8 cellular contexts compared by ENCODE assay signal in the genomic region with DNA sequence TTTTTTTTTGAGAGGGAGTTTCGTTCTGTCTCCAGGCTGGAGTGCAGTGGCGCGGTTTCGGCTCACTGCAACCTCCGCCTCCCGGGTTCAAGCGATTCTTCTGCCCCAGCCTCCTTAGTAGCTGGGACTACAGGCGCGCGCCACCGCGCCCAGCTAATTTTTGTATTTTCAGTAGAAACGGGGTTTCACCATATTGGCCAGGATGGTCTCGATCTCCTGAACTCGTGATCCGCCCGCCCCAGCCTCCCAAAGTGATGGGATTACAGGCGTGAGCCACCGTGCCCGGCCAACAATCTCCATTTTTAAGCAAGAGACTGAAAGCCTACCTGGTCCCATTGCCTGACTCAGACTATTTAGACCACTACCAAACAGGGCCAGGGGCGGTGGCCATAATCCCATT. TPM values are rescaled to one million over a fixed set of nuclear protein-coding genes. Genes with fewer than 3 reads are reported as not detected.
DNase-seq lines count a peak whose midpoint lies in the region; ATAC-seq, FAIRE-seq and TF ChIP-seq lines count a peak whose summit lies in the region.
"Not testable (repeated sequence)": the region's sequence is repeated elsewhere in the genome, so short reads cannot be mapped to it uniquely, and the experiment has no call there.

No MANE protein-coding gene starts in this region.

- H4K20me1 ChIP-seq in HCT116 (ENCODE audit: insufficient read depth); hepatocyte (ENCODE audit: insufficient read depth, poor library complexity, severe bottlenecking); smooth muscle cell (ENCODE audit: low read depth): not testable (repeated sequence)

- H3F3A ChIP-seq in smooth muscle cell (ENCODE audit: low read depth), result not testable (repeated sequence)

- intact Hi-C loops in HCT116 (cut with micrococcal nuclease); dendritic cell treated with granulocyte-macrophage colony-stimulating factor and Interleukin-4, amounts not matched to agents 40 ng/mL and 50 ng/mL, for 4 days (cut with micrococcal nuclease); natural killer cell (cut with micrococcal nuclease): not testable (repeated sequence)
- intact Hi-C loops in activated T-helper 2 cell treated with anti-CD3 and anti-CD28 coated beads, Interferon-gamma antibody, Interleukin-2, Interleukin-4, amounts not matched to agents 10 μg/mL and 5 μg/mL and 100 μg/mL, durations not matched to agents 14 hours and 24 hours and 36 hours (cut with micrococcal nuclease), result loop anchor here (5.0 kb wide), 1 partner anchor 34 kb away; no protein-coding TSS in a partner anchor

- H3K4me2 ChIP-seq in A549 (peak overlapping the region; percentile 63), HCT116 (ENCODE audit: low read length) (peak overlapping the region; percentile 85), hepatocyte (peak overlapping the region; percentile 77), smooth muscle cell (peak overlapping the region; percentile 87)

- H3K4me3 ChIP-seq in A549 (peak overlapping the region; percentile 51), HCT116 (replicated peaks in 1 of 2; ENCODE audit: low read depth in 1 of 2, low read length in 2 of 2) (peak overlapping the region; percentile 81 to 90; a peak in 3 of 4 replicates), smooth muscle cell (peak overlapping the region; percentile 72)
- H3K4me3 ChIP-seq in RWPE2 (ENCODE audit: severe bottlenecking); hepatocyte: not testable (repeated sequence)

- H3K4me1 ChIP-seq in A549, result peaks cover 12% of the 10 kb centered on the region; the same call in 2 of the 3 replicates
- peaks cover 5 to 20% of the 10 kb centered on the region in 2 experiments; a peak in 3 of 4 replicates for H3K4me1 ChIP-seq in HCT116 (ENCODE audit: control insufficient read depth in 1 of 2, insufficient read depth in 2 of 2, low read length in 2 of 2)
- peaks cover 14% of the 10 kb centered on the region for H3K4me1 ChIP-seq in RWPE2 (ENCODE audit: insufficient read depth, poor library complexity, severe bottlenecking)
- H3K4me1 ChIP-seq in hepatocyte (ENCODE audit: insufficient read depth); smooth muscle cell (ENCODE audit: low read depth): not testable (repeated sequence)

- not testable (repeated sequence) for H3K9me3 Mint-ChIP-seq in activated T-helper 2 cell treated with anti-CD3 and anti-CD28 coated beads, Interferon-gamma antibody, Interleukin-2, Interleukin-4, amounts not matched to agents 10 μg/mL and 5 μg/mL and 100 μg/mL, durations not matched to agents 14 hours and 24 hours and 36 hours; dendritic cell treated with granulocyte-macrophage colony-stimulating factor and Interleukin-4, amounts not matched to agents 40 ng/mL and 50 ng/mL, for 4 days; natural killer cell

- H3K27ac ChIP-seq in A549 (peak overlapping the region; percentile 77 to 89), RWPE2 (ENCODE audit: poor library complexity, severe bottlenecking) (peak overlapping the region; percentile 38), hepatocyte (peak overlapping the region; percentile 65)
- not testable (repeated sequence) for H3K27ac ChIP-seq in HCT116 (ENCODE audit: low read depth, low read length); smooth muscle cell (ENCODE audit: low read depth)

- not testable (repeated sequence) for H3K36me3 ChIP-seq in HCT116 (ENCODE audit: control insufficient read depth in 1 of 2, insufficient read depth in 2 of 2, low read length in 2 of 2); hepatocyte (replicated peaks; ENCODE audit: insufficient read depth, low read depth); smooth muscle cell (ENCODE audit: low read depth)
- peaks cover 26% of the 10 kb centered on the region for H3K36me3 ChIP-seq in RWPE2 (ENCODE audit: low read depth)

- H3K36me3 Mint-ChIP-seq in activated T-helper 2 cell treated with anti-CD3 and anti-CD28 coated beads, Interferon-gamma antibody, Interleukin-2, Interleukin-4, amounts not matched to agents 10 μg/mL and 5 μg/mL and 100 μg/mL, durations not matched to agents 14 hours and 24 hours and 36 hours (ENCODE audit: low read depth), result peaks cover 20% of the 10 kb centered on the region
- H3K36me3 Mint-ChIP-seq in dendritic cell treated with granulocyte-macrophage colony-stimulating factor and Interleukin-4, amounts not matched to agents 40 ng/mL and 50 ng/mL, for 4 days (ENCODE audit: low read depth), result peaks cover 13% of the 10 kb centered on the region
- H3K36me3 Mint-ChIP-seq in natural killer cell, result not testable (repeated sequence)

- BruUV-seq in HCT116 (replicated peaks; lab: Mats Ljungman, UMichigan), result not testable (repeated sequence)

- peaks cover 13% of the 10 kb centered on the region for H3K4me1 Mint-ChIP-seq in activated T-helper 2 cell treated with anti-CD3 and anti-CD28 coated beads, Interferon-gamma antibody, Interleukin-2, Interleukin-4, amounts not matched to agents 10 μg/mL and 5 μg/mL and 100 μg/mL, durations not matched to agents 14 hours and 24 hours and 36 hours (ENCODE audit: low read depth)
- H3K4me1 Mint-ChIP-seq in dendritic cell treated with granulocyte-macrophage colony-stimulating factor and Interleukin-4, amounts not matched to agents 40 ng/mL and 50 ng/mL, for 4 days (ENCODE audit: low read depth), result peaks cover 11% of the 10 kb centered on the region
- H3K4me1 Mint-ChIP-seq in natural killer cell, result not testable (repeated sequence)

- not testable (repeated sequence) for TF ChIP-seq CTCF in A549 (IDR thresholded peaks at IDR 0.05); HCT116 (IDR thresholded peaks at IDR 0.05 in 2 of 3, conservative IDR thresholded peaks at IDR 0.05 in 1 of 3; ENCODE audit: borderline replicate concordance in 1 of 3, insufficient read depth in 1 of 3, low read depth in 2 of 3, low read length in 2 of 3); RWPE2 (IDR thresholded peaks at IDR 0.05; ENCODE audit: poor library complexity, severe bottlenecking); hepatocyte (IDR thresholded peaks at IDR 0.05; ENCODE audit: poor library complexity); natural killer cell (IDR thresholded peaks at IDR 0.05); smooth muscle cell (IDR thresholded peaks at IDR 0.05; ENCODE audit: borderline replicate concordance, insufficient read depth, poor library complexity, severe bottlenecking)

- POLR2A ChIA-PET in A549 (lab: Yijun Ruan, JAX), result interaction anchor here (0.6 to 2.3 kb wide), 3 partner anchors 16 to 87 kb away, joined by 3 to 8 read pairs (median 5); a partner anchor contains a TSS
- POLR2A ChIA-PET in HCT116 (lab: Charles Lee), result interaction anchor here (0.7 to 1.0 kb wide), 4 partner anchors 16 to 348 kb away, joined by 3 to 4 read pairs (median 3); a partner anchor contains a TSS

- CTCF ChIA-PET in A549 (lab: Yijun Ruan, JAX), result interaction anchor here (1.0 kb wide), 1 partner anchor 10 kb away, joined by 3 read pairs; no protein-coding TSS in a partner anchor
- CTCF ChIA-PET in HCT116 (lab: Charles Lee), result not testable (repeated sequence)

- H3K4me3 Mint-ChIP-seq in activated T-helper 2 cell treated with anti-CD3 and anti-CD28 coated beads, Interferon-gamma antibody, Interleukin-2, Interleukin-4, amounts not matched to agents 10 μg/mL and 5 μg/mL and 100 μg/mL, durations not matched to agents 14 hours and 24 hours and 36 hours (ENCODE audit: low read depth), result peak overlapping the region; percentile 97
- peak overlapping the region; percentile 95 for H3K4me3 Mint-ChIP-seq in dendritic cell treated with granulocyte-macrophage colony-stimulating factor and Interleukin-4, amounts not matched to agents 40 ng/mL and 50 ng/mL, for 4 days
- peak overlapping the region; percentile 99 for H3K4me3 Mint-ChIP-seq in natural killer cell

- TF ChIP-seq RAD21 in A549 (conservative IDR thresholded peaks at IDR 0.05 in 1 of 2, IDR thresholded peaks at IDR 0.05 in 1 of 2); HCT116 (IDR thresholded peaks at IDR 0.05; ENCODE audit: low read depth): not testable (repeated sequence)

- not testable (repeated sequence) for ATAC-seq in A549; HCT116; RWPE2 (ENCODE audit: low read depth); natural killer cell

- not testable (repeated sequence) for TF ChIP-seq POLR2A in A549 (IDR thresholded peaks at IDR 0.05; ENCODE audit: low read length); HCT116 (IDR thresholded peaks at IDR 0.05; ENCODE audit: borderline replicate concordance, extremely low read depth, insufficient read depth, insufficient read length)

- H3K9me3 ChIP-seq in A549; HCT116 (ENCODE audit: control insufficient read depth in 1 of 2, insufficient read depth in 1 of 2, low read depth in 1 of 2, low read length in 2 of 2); RWPE2 (ENCODE audit: severe bottlenecking); hepatocyte (ENCODE audit: low read depth); smooth muscle cell (replicated peaks; ENCODE audit: low read depth): not testable (repeated sequence)

- not testable (repeated sequence) for FAIRE-seq in A549 (lab: Jason Lieb, UNC)

- 93% methylated on average over 21 of the region's 21 CpGs for WGBS in A549 (ENCODE audit: missing lambda C conversion rate)
- 97% methylated on average over 20 of the region's 21 CpGs for WGBS in hepatocyte (ENCODE audit: low lambda C conversion rate, missing lambda C conversion rate)
- WGBS in smooth muscle cell (ENCODE audit: low lambda C conversion rate), result 97% methylated on average over 17 of the region's 21 CpGs

- H3K27me3 ChIP-seq in HCT116 (ENCODE audit: insufficient read depth, low read length); RWPE2 (ENCODE audit: insufficient read depth, poor library complexity, severe bottlenecking); hepatocyte; smooth muscle cell (ENCODE audit: low read depth): not testable (repeated sequence)

- RAD21 ChIA-PET in HCT116 (lab: Charles Lee; ENCODE audit: low non-redundant PET in 1 of 2, low total read pairs in 2 of 2, uncharacterized antibody in 2 of 2, unreplicated experiment in 2 of 2), result not testable (repeated sequence)

- H3K27me3 Mint-ChIP-seq in activated T-helper 2 cell treated with anti-CD3 and anti-CD28 coated beads, Interferon-gamma antibody, Interleukin-2, Interleukin-4, amounts not matched to agents 10 μg/mL and 5 μg/mL and 100 μg/mL, durations not matched to agents 14 hours and 24 hours and 36 hours (ENCODE audit: low read depth); dendritic cell treated with granulocyte-macrophage colony-stimulating factor and Interleukin-4, amounts not matched to agents 40 ng/mL and 50 ng/mL, for 4 days; natural killer cell (ENCODE audit: low read depth in 2 of 2): not testable (repeated sequence)

- peak overlapping the region; percentile 97 for H3K27ac Mint-ChIP-seq in activated T-helper 2 cell treated with anti-CD3 and anti-CD28 coated beads, Interferon-gamma antibody, Interleukin-2, Interleukin-4, amounts not matched to agents 10 μg/mL and 5 μg/mL and 100 μg/mL, durations not matched to agents 14 hours and 24 hours and 36 hours
- peak overlapping the region; percentile 86 for H3K27ac Mint-ChIP-seq in dendritic cell treated with granulocyte-macrophage colony-stimulating factor and Interleukin-4, amounts not matched to agents 40 ng/mL and 50 ng/mL, for 4 days
- peak overlapping the region; percentile 96 to 98 for H3K27ac Mint-ChIP-seq in natural killer cell

- H3K9me2 ChIP-seq in HCT116 (ENCODE audit: insufficient read depth); hepatocyte (replicated peaks; ENCODE audit: insufficient read depth): not testable (repeated sequence)

- peaks cover 39% of the 10 kb centered on the region for H3K79me2 ChIP-seq in HCT116 (ENCODE audit: insufficient read depth, low read length)
- peaks cover 36% of the 10 kb centered on the region for H3K79me2 ChIP-seq in hepatocyte
- H3K79me2 ChIP-seq in smooth muscle cell (ENCODE audit: low read depth), result peaks cover 38% of the 10 kb centered on the region

- not testable (repeated sequence) for DNase-seq in A549 (ENCODE audit: low read depth in 1 of 2, low spot score in 1 of 2); HCT116 (ENCODE audit: low read depth, low spot score); RWPE2 (ENCODE audit: low spot score); activated T-helper 2 cell treated with anti-CD3 and anti-CD28 coated beads, Interferon-gamma antibody, Interleukin-2, Interleukin-4, amounts not matched to agents 10 μg/mL and 5 μg/mL and 100 μg/mL, durations not matched to agents 14 hours and 24 hours and 36 hours (ENCODE audit: low spot score); hepatocyte (ENCODE audit: low spot score); natural killer cell; smooth muscle cell (lab: John Stamatoyannopoulos, UW; ENCODE audit: unreplicated experiment)

- TF ChIP-seq EP300 in A549 (IDR thresholded peaks at IDR 0.05), result not testable (repeated sequence)

- H3K9ac ChIP-seq in HCT116 (ENCODE audit: low read length), result peak overlapping the region; percentile 53; the same call in 1 of the 2 replicates
- H3K9ac ChIP-seq in smooth muscle cell (ENCODE audit: low read depth), result not testable (repeated sequence)

- H2AFZ ChIP-seq in HCT116 (ENCODE audit: low read depth, low read length, poor library complexity, severe bottlenecking), result not testable (repeated sequence)
- H2AFZ ChIP-seq in hepatocyte (peak overlapping the region; percentile 62), smooth muscle cell (ENCODE audit: low read depth) (peak overlapping the region; percentile 98)

RNA-seq across cellular contexts. Expression of a gene that starts 1.0 kb away (rescaled TPM):
- 56.9 and 87.2 TPM in 2 replicates for polyA plus RNA-seq in A549 (2011; rRNA removed)
- polyA plus RNA-seq in A549 (2012; cell fraction: cytosol; rRNA removed), result 10.9 and 11.2 TPM in 2 replicates
- polyA plus RNA-seq in A549 (2012; cell fraction: nucleus; rRNA removed), result 10.0 and 19.4 TPM in 2 replicates
- polyA plus RNA-seq in A549 (2017; fragmentation: RNase III; extraction: RNeasy Plus Mini Kit Qiagen cat#74134 plus additional on column Dnase treatment), result 79.8 to 86.8 TPM (median 84.3 TPM) in 3 replicates
- 76.5 and 77.4 TPM in 2 replicates for polyA minus RNA-seq in A549 (2011; rRNA and poly(A)+ RNA removed)
- 171 TPM for total RNA-seq in HCT116 (2021; ENCODE audit: unreplicated experiment)
- 108 and 110 TPM in 2 replicates for polyA plus RNA-seq in HCT116 (2012)
- total RNA-seq in activated T-helper 2 cell treated with anti-CD3 and anti-CD28 coated beads, Interferon-gamma antibody, Interleukin-2, Interleukin-4, amounts not matched to agents 10 μg/mL and 5 μg/mL and 100 μg/mL, durations not matched to agents 14 hours and 24 hours and 36 hours, result 135 and 138 TPM in 2 replicates
- total RNA-seq in hepatocyte, result 69.5 and 71.2 TPM in 2 replicates
- 64.3 and 78.6 TPM in 2 replicates for polyA plus RNA-seq in hepatocyte
- 10 to 100 TPM; 50.5 to 83.9 (median 56.9) TPM for total RNA-seq in natural killer cell
- 57.5 and 68.9 TPM in 2 replicates for total RNA-seq in smooth muscle cell
- polyA plus RNA-seq in smooth muscle cell, result 49.8 and 77.0 TPM in 2 replicates

RNA-seq across cellular contexts. Expression of a gene that starts 20.0 kb away (rescaled TPM):
- polyA plus RNA-seq in A549 (2011; rRNA removed) (23.9 and 27.4 TPM in 2 replicates), A549 (2017; fragmentation: RNase III; extraction: RNeasy Plus Mini Kit Qiagen cat#74134 plus additional on column Dnase treatment) (12.9 to 13.3 TPM (median 13.1 TPM) in 3 replicates), hepatocyte (3.0 TPM in 2 replicates), smooth muscle cell (2.5 and 3.6 TPM in 2 replicates)
- 4.8 and 7.3 TPM in 2 replicates for polyA plus RNA-seq in A549 (2012; cell fraction: cytosol; rRNA removed)
- 3.1 and 3.8 TPM in 2 replicates for polyA plus RNA-seq in A549 (2012; cell fraction: nucleus; rRNA removed)
- polyA minus RNA-seq in A549 (2011; rRNA and poly(A)+ RNA removed), result 90.4 and 113 TPM in 2 replicates
- total RNA-seq in HCT116 (2021; ENCODE audit: unreplicated experiment) (15.2 TPM), hepatocyte (17.5 and 28.8 TPM in 2 replicates), natural killer cell (10 to 100 TPM; 24.3 to 30.4 (median 26.2) TPM), smooth muscle cell (25.6 and 28.2 TPM in 2 replicates)
- 9.7 TPM in 2 replicates for polyA plus RNA-seq in HCT116 (2012)
- 32.0 and 36.0 TPM in 2 replicates for total RNA-seq in activated T-helper 2 cell treated with anti-CD3 and anti-CD28 coated beads, Interferon-gamma antibody, Interleukin-2, Interleukin-4, amounts not matched to agents 10 μg/mL and 5 μg/mL and 100 μg/mL, durations not matched to agents 14 hours and 24 hours and 36 hours
